8 cellular contexts compared by ENCODE assay signal in genomic region chrX:275967-276587, GRCh38. TPM values are rescaled to one million over a fixed set of nuclear protein-coding genes. Genes with fewer than 3 reads are reported as not detected.
DNase-seq lines count a peak whose midpoint lies in the region; ATAC-seq and TF ChIP-seq lines count a peak whose summit lies in the region.

No MANE protein-coding gene starts in this region.

- H3K4me3 ChIP-seq in ACC112 (ENCODE audit: low read depth, low read length) (peak overlapping the region; percentile 90), aorta (ENCODE audit: low read length in 2 of 2) (peak overlapping the region in 1 of 2 donors; percentile 1)

- peaks cover 2% of the 10 kb centered on the region for H3K27me3 Mint-ChIP-seq in activated CD8-positive, alpha-beta T cell treated with anti-CD3 and anti-CD28 coated beads, Interleukin-2, amount 10 ng/mL, durations not matched to agents 7 days and 5 days (ENCODE audit: low read depth)
- no peaks in the 10 kb centered on the region for H3K27me3 Mint-ChIP-seq in natural killer cell (ENCODE audit: low read depth in 2 of 2)

- ATAC-seq in GM19324 (IDR thresholded peaks at IDR 0.05; ENCODE audit: low FRiP score, unreplicated experiment) (peak; percentile 91), HG03558 (IDR thresholded peaks at IDR 0.05; ENCODE audit: extremely low read depth, unreplicated experiment) (peak; percentile 70), natural killer cell (peak; percentile 72 to 89 (median 88)), aorta (ENCODE audit: low FRiP score) (peak; percentile 93)
- peak; percentile 90 for ATAC-seq in activated CD8-positive, alpha-beta T cell treated with anti-CD3 and anti-CD28 coated beads, Interleukin-2, amount 10 ng/mL, durations not matched to agents 7 days and 5 days

- no peaks in the 10 kb centered on the region for H3K9me3 Mint-ChIP-seq in activated CD8-positive, alpha-beta T cell treated with anti-CD3 and anti-CD28 coated beads, Interleukin-2, amount 10 ng/mL, durations not matched to agents 7 days and 5 days (ENCODE audit: insufficient read depth)
- no peaks in the 10 kb centered on the region for H3K9me3 Mint-ChIP-seq in natural killer cell

- no peaks in the 10 kb centered on the region for H3K36me3 Mint-ChIP-seq in activated CD8-positive, alpha-beta T cell treated with anti-CD3 and anti-CD28 coated beads, Interleukin-2, amount 10 ng/mL, durations not matched to agents 7 days and 5 days (ENCODE audit: low read depth)
- H3K36me3 Mint-ChIP-seq in natural killer cell, result no peaks in the 10 kb centered on the region

- CTCF ChIA-PET in activated CD8-positive, alpha-beta T cell treated with anti-CD3 and anti-CD28 coated beads, Interleukin-2, amount 10 ng/mL, durations not matched to agents 7 days and 5 days (lab: Charles Lee), result no interaction called here

- peak; percentile 49 for DNase-seq in activated CD8-positive, alpha-beta T cell treated with anti-CD3 and anti-CD28 coated beads, Interleukin-2, amount 10 ng/mL, durations not matched to agents 7 days and 5 days
- DNase-seq in fibroblast of gingiva (ENCODE audit: low read depth) (peak; percentile 49), natural killer cell (peak; percentile 54), aorta (peak; percentile 84 to 88), NCI-H748 treated with DMSO at 0.1 percent for 48 hours (lab: John Stamatoyannopoulos, UW) (no peak)

- H3K4me1 Mint-ChIP-seq in activated CD8-positive, alpha-beta T cell treated with anti-CD3 and anti-CD28 coated beads, Interleukin-2, amount 10 ng/mL, durations not matched to agents 7 days and 5 days (ENCODE audit: low read depth), result peaks cover 18% of the 10 kb centered on the region
- peaks cover 0 to 41% of the 10 kb centered on the region in 2 donors for H3K4me1 Mint-ChIP-seq in natural killer cell

- no peak overlapping the region for H3K27ac ChIP-seq in ACC112 (ENCODE audit: low read depth, low read length)
- H3K27ac ChIP-seq in aorta (ENCODE audit: low read depth in 1 of 2, low read length in 2 of 2), result no peak overlapping the region

- no peaks in the 10 kb centered on the region for H3K79me2 ChIP-seq in ACC112 (ENCODE audit: control insufficient read depth, insufficient read depth, low read length, unreplicated experiment)

- intact Hi-C loops in natural killer cell (cut with micrococcal nuclease), result no loop called here
- intact Hi-C loops in aorta (cut with DNase I), result no loop called here

- 3 to 5% methylated on average over 35 to 36 of the region's 36 CpGs for WGBS in aorta, 2 donors

- H2AFZ ChIP-seq in ACC112 (ENCODE audit: low read length, unreplicated experiment), result peak overlapping the region; percentile 53

- H3K36me3 ChIP-seq in ACC112 (ENCODE audit: insufficient read depth, low read length) (no peaks in the 10 kb centered on the region), aorta (ENCODE audit: control insufficient read depth in 1 of 2, insufficient read depth in 2 of 2, low read length in 1 of 2) (no peaks in the 10 kb centered on the region)

- no peaks in the 10 kb centered on the region for H3K4me1 ChIP-seq in ACC112 (ENCODE audit: control insufficient read depth, insufficient read depth, low read length, unreplicated experiment)
- H3K4me1 ChIP-seq in aorta (ENCODE audit: control insufficient read depth in 1 of 2, insufficient read depth in 2 of 2, low read length in 2 of 2), result no peaks in the 10 kb centered on the region

- H3K27ac Mint-ChIP-seq in activated CD8-positive, alpha-beta T cell treated with anti-CD3 and anti-CD28 coated beads, Interleukin-2, amount 10 ng/mL, durations not matched to agents 7 days and 5 days, result no peak overlapping the region
- H3K27ac Mint-ChIP-seq in natural killer cell, result peak overlapping the region in 1 of 2 donors; percentile 83

- H3K27me3 ChIP-seq in ACC112 (ENCODE audit: insufficient read depth, low read length) (peaks cover 8% of the 10 kb centered on the region; the same call in 1 of the 2 replicates), aorta (ENCODE audit: control insufficient read depth in 1 of 2, insufficient read depth in 2 of 2, low read length in 1 of 2) (no peaks in the 10 kb centered on the region)

- H3K4me3 Mint-ChIP-seq in activated CD8-positive, alpha-beta T cell treated with anti-CD3 and anti-CD28 coated beads, Interleukin-2, amount 10 ng/mL, durations not matched to agents 7 days and 5 days, result peak overlapping the region; percentile 75
- peak overlapping the region; percentile 80 for H3K4me3 Mint-ChIP-seq in natural killer cell

- no peaks in the 10 kb centered on the region for H3K9me3 ChIP-seq in aorta (ENCODE audit: control insufficient read depth, low read length)

- POLR2A ChIA-PET in activated CD8-positive, alpha-beta T cell treated with anti-CD3 and anti-CD28 coated beads, Interleukin-2, amount 10 ng/mL, durations not matched to agents 7 days and 5 days (lab: Charles Lee), result no interaction called here

- no peak for TF ChIP-seq CTCF in natural killer cell (IDR thresholded peaks at IDR 0.05)

RNA-seq across cellular contexts. Expression of gene PLCXD1, which starts 5.1 kb away (rescaled TPM):
- 10 to 100 TPM; 44.5 to 50.2 TPM for total RNA-seq in activated CD8-positive, alpha-beta T cell treated with anti-CD3 and anti-CD28 coated beads, Interleukin-2, amount 10 ng/mL, durations not matched to agents 7 days and 5 days
- total RNA-seq in natural killer cell, result 10 to 100 TPM; 16.3 to 20.9 (median 16.6) TPM
- total RNA-seq in aorta, result 1 to 10 TPM; 3.7 to 9.7 TPM
- polyA plus RNA-seq in aorta, result 10 to 100 TPM in 1 of 2 donors, 1 to 10 TPM in 1; 1.3 to 16.3 TPM

RNA-seq across cellular contexts. Expression of gene GTPBP6, which starts 42.5 kb away (rescaled TPM):
- 10 to 100 TPM; 55.7 to 59.9 TPM for total RNA-seq in activated CD8-positive, alpha-beta T cell treated with anti-CD3 and anti-CD28 coated beads, Interleukin-2, amount 10 ng/mL, durations not matched to agents 7 days and 5 days
- total RNA-seq in natural killer cell (10 to 100 TPM; 46.9 to 62.8 (median 49.8) TPM), aorta (10 to 100 TPM; 34.7 to 44.7 TPM)
- polyA plus RNA-seq in aorta, result 10 to 100 TPM; 38.8 to 62.6 TPM
